4 cellular contexts compared by ENCODE assay signal in the genomic region with DNA sequence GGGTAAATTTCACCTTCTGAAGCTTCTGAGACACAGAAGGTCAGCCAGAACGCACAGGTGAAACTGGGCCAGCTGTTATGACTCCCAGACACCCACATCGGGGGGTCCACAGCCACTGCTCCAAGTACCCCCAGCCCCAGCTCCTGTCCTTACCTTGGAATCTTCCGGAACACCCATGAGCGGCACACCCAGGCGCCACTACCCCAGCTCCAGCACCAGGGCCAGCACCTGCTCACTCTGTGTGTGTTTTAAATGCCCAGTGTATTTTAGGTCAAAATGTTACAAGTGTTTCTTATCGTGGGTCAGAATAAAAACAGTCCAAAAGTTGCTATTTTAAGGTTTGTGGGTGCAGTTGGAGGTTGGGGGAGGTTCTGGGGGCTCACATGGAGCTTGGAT.
A peak's percentile ranks its signal among the peaks of the same experiment; 100 is the strongest.
TF ChIP-seq lines count a peak whose summit lies in the region.

No MANE protein-coding gene starts in this region.

TF ChIP-seq in SK-N-SH, 30 proteins besides CTCF, POLR2A, EP300 and RAD21:
- peak; percentile 82 for TF ChIP-seq REST (IDR thresholded peaks at IDR 0.05; ENCODE audit: low read depth, low read length)
- no peak for TF ChIP-seq NFIC (IDR thresholded peaks at IDR 0.05; ENCODE audit: borderline replicate concordance)

TF ChIP-seq in SK-N-SH treated with all-trans-retinoic acid at 6 μM for 48 hours, 23 proteins besides CTCF, POLR2A, EP300 and RAD21 (continued from another document):
- TF ChIP-seq, protein P1, sequence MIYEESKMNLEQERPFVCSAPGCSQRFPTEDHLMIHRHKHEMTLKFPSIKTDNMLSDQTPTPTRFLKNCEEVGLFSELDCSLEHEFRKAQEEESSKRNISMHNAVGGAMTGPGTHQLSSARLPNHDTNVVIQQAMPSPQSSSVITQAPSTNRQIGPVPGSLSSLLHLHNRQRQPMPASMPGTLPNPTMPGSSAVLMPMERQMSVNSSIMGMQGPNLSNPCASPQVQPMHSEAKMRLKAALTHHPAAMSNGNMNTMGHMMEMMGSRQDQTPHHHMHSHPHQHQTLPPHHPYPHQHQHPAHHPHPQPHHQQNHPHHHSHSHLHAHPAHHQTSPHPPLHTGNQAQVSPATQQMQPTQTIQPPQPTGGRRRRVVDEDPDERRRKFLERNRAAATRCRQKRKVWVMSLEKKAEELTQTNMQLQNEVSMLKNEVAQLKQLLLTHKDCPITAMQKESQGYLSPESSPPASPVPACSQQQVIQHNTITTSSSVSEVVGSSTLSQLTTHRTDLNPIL (CRISPR knock-in tag; IDR thresholded peaks at IDR 0.05; ENCODE audit: low read depth), result no peak
- TF ChIP-seq ZC3H10 (CRISPR knock-in tag; IDR thresholded peaks at IDR 0.05), result no peak
- TF ChIP-seq OSR1 (CRISPR knock-in tag; IDR thresholded peaks at IDR 0.05), result no peak

TF ChIP-seq in A549, 52 proteins besides CTCF, POLR2A, EP300 and RAD21 (continued from another document):
- TF ChIP-seq FOSL2 (IDR thresholded peaks at IDR 0.05), result no peak
- TF ChIP-seq FOSL2 (CRISPR knock-in tag; IDR thresholded peaks at IDR 0.05), result no peak
- peak; percentile 27; the same call in 1 of the 2 replicates for TF ChIP-seq REST (IDR thresholded peaks at IDR 0.05)
- no peak for TF ChIP-seq TFCP2L1 (CRISPR knock-in tag; IDR thresholded peaks at IDR 0.05)
- TF ChIP-seq CEBPB (IDR thresholded peaks at IDR 0.05), result no peak
TF ChIP-seq in A549: peak in this region for 1.

TF ChIP-seq in GM12878, 131 proteins besides CTCF, POLR2A, EP300 and RAD21 (continued from another document):
- TF ChIP-seq TCF7 (IDR thresholded peaks at IDR 0.05; ENCODE audit: borderline replicate concordance) (no peak), SREBF2 (IDR thresholded peaks at IDR 0.05; ENCODE audit: low read length) (no peak), NR2C1 (IDR thresholded peaks at IDR 0.05) (no peak), SP1 (IDR thresholded peaks at IDR 0.05; ENCODE audit: low read depth, low read length) (no peak), REST (IDR thresholded peaks at IDR 0.05; ENCODE audit: low read depth, low read length) (peak; percentile 56; the same call in 1 of the 2 replicates), EGR1 (IDR thresholded peaks at IDR 0.05; ENCODE audit: borderline replicate concordance in 1 of 2, low read depth in 2 of 2, low read length in 2 of 2) (no peak)
